12 cellular contexts compared by ENCODE assay signal in genomic region chr5:93995126-93995621, GRCh38.
DNase-seq lines count a peak whose midpoint lies in the region; ATAC-seq lines count a peak whose summit lies in the region.
"Had no signal": no experiment of that assay in that cellular context is flagged by ENCODE, and none has a peak within 500 bp of the region (broad histone marks: within the 10 kb centered on the region; RNA-seq: fewer than 3 reads in every experiment).

No MANE protein-coding gene starts in this region.

- peak; percentile 57 for ATAC-seq in GM18508 (IDR thresholded peaks at IDR 0.05; ENCODE audit: insufficient read depth, unreplicated experiment)
- ATAC-seq in HG02852 (IDR thresholded peaks at IDR 0.05; ENCODE audit: unreplicated experiment), result peak; percentile 61
- ATAC-seq: heart right ventricle had no signal

- no peak overlapping the region for H3K9ac ChIP-seq in adipocyte (ENCODE audit: low read length)
- H3K9ac ChIP-seq: neural progenitor cell had no signal

- DNase-seq in A172 (ENCODE audit: low spot score) (peak; percentile 22), adipocyte (ENCODE audit: low read depth) (peak; percentile 19), SW480 (ENCODE audit: low spot score) (no peak), HT-29 (ENCODE audit: low spot score) (no peak), NCI-H1092 treated with DMSO at 0.1 percent for 48 hours (lab: John Stamatoyannopoulos, UW) (no peak), mesenteric fat pad (ENCODE audit: low spot score) (no peak)
- DNase-seq: activated CD4-positive, alpha-beta T cell treated with anti-CD3 and anti-CD28 coated beads, Interleukin-2, amount 50 U/mL, for 1 hour; heart right ventricle had no signal

- H3K4me3 ChIP-seq in adipocyte (ENCODE audit: low read length), result no peak overlapping the region
- H3K4me3 ChIP-seq: cardiac muscle cell, heart right ventricle, neural progenitor cell had no signal

- H3K36me3 ChIP-seq in adipocyte (ENCODE audit: control insufficient read depth, insufficient read depth, low read length, severe bottlenecking), result no peaks in the 10 kb centered on the region
- H3K36me3 ChIP-seq: cardiac muscle cell, heart right ventricle, neural progenitor cell had no signal

- no peaks in the 10 kb centered on the region for H3K9me3 ChIP-seq in adipocyte (ENCODE audit: control insufficient read depth, low read length)

- peaks cover 14% of the 10 kb centered on the region for H3K4me1 ChIP-seq in adipocyte (ENCODE audit: control insufficient read depth, insufficient read depth, low read length)

- no peaks in the 10 kb centered on the region for H3K27me3 ChIP-seq in adipocyte (replicated peaks; ENCODE audit: control insufficient read depth, insufficient read depth, low read length)
- H3K27me3 ChIP-seq: cardiac muscle cell, heart right ventricle, neural progenitor cell had no signal

Comparison
In these comparisons a context has a peak if more than half of its experiments do, and no peak if none do; other contexts are left out.
1. DNase-seq: peak in A172 (single experiment) and adipocyte (single experiment); none in SW480 (single experiment), HT-29 (single experiment), NCI-H1092 treated with DMSO at 0.1 percent for 48 hours (single experiment) and mesenteric fat pad (single experiment).